Comparison of ENCODE assay signal across 1 cellular context in genomic region chr17:60525624-60526514, GRCh38.
TF ChIP-seq lines count a peak whose summit lies in the region.

Gene APPBP2 (minus strand): TSS chr17:60526242. CDS start chr17:60525931, 311 bp downstream.

TF ChIP-seq in WTC11, 78 proteins besides CTCF, POLR2A, EP300 and RAD21 (continued from another document):
- no peak for TF ChIP-seq ZNF138 (CRISPR knock-in tag; conservative IDR thresholded peaks at IDR 0.05)
- no peak for TF ChIP-seq E2F4 (CRISPR knock-in tag; IDR thresholded peaks at IDR 0.05; ENCODE audit: borderline replicate concordance, low read depth)
- TF ChIP-seq, protein P1, sequence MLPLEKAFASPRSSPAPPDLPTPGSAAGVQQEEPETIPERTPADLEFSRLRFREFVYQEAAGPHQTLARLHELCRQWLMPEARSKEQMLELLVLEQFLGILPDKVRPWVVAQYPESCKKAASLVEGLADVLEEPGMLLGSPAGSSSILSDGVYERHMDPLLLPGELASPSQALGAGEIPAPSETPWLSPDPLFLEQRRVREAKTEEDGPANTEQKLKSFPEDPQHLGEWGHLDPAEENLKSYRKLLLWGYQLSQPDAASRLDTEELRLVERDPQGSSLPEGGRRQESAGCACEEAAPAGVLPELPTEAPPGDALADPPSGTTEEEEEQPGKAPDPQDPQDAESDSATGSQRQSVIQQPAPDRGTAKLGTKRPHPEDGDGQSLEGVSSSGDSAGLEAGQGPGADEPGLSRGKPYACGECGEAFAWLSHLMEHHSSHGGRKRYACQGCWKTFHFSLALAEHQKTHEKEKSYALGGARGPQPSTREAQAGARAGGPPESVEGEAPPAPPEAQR (CRISPR knock-in tag; IDR thresholded peaks at IDR 0.05): no peak
- no peak for TF ChIP-seq ZNF396 (CRISPR knock-in tag; IDR thresholded peaks at IDR 0.05; ENCODE audit: borderline replicate concordance)
- no peak for TF ChIP-seq MXD4 (CRISPR knock-in tag; IDR thresholded peaks at IDR 0.05; ENCODE audit: borderline replicate concordance)
- 0 out of 2 replicates have a peak, but pooled peaks have one; percentile 18 for TF ChIP-seq NFE2L1 (CRISPR knock-in tag; IDR thresholded peaks at IDR 0.05)
- TF ChIP-seq ZNF121 (CRISPR knock-in tag; IDR thresholded peaks at IDR 0.05): no peak
- TF ChIP-seq ATF6 (CRISPR knock-in tag; IDR thresholded peaks at IDR 0.05): no peak
- TF ChIP-seq MAX (CRISPR knock-in tag; IDR thresholded peaks at IDR 0.05): peak; percentile 60
- TF ChIP-seq, protein P2, sequence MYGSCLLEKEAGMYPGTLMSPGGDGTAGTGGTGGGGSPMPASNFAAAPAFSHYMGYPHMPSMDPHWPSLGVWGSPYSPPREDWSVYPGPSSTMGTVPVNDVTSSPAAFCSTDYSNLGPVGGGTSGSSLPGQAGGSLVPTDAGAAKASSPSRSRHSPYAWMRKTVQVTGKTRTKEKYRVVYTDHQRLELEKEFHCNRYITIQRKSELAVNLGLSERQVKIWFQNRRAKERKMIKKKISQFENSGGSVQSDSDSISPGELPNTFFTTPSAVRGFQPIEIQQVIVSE (CRISPR knock-in tag; IDR thresholded peaks at IDR 0.05; ENCODE audit: borderline replicate concordance): no peak
- TF ChIP-seq GTF2I (CRISPR knock-in tag; conservative IDR thresholded peaks at IDR 0.05): no peak
- TF ChIP-seq NR2C2 (CRISPR knock-in tag; IDR thresholded peaks at IDR 0.05): no peak
- TF ChIP-seq, protein P3, sequence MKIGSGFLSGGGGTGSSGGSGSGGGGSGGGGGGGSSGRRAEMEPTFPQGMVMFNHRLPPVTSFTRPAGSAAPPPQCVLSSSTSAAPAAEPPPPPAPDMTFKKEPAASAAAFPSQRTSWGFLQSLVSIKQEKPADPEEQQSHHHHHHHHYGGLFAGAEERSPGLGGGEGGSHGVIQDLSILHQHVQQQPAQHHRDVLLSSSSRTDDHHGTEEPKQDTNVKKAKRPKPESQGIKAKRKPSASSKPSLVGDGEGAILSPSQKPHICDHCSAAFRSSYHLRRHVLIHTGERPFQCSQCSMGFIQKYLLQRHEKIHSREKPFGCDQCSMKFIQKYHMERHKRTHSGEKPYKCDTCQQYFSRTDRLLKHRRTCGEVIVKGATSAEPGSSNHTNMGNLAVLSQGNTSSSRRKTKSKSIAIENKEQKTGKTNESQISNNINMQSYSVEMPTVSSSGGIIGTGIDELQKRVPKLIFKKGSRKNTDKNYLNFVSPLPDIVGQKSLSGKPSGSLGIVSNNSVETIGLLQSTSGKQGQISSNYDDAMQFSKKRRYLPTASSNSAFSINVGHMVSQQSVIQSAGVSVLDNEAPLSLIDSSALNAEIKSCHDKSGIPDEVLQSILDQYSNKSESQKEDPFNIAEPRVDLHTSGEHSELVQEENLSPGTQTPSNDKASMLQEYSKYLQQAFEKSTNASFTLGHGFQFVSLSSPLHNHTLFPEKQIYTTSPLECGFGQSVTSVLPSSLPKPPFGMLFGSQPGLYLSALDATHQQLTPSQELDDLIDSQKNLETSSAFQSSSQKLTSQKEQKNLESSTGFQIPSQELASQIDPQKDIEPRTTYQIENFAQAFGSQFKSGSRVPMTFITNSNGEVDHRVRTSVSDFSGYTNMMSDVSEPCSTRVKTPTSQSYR (CRISPR knock-in tag; IDR thresholded peaks at IDR 0.05): no peak; the same call in 1 of the 2 replicates
- TF ChIP-seq ZNF425 (CRISPR knock-in tag; conservative IDR thresholded peaks at IDR 0.05): no peak
- peak; percentile 82 for TF ChIP-seq CREM (CRISPR knock-in tag; IDR thresholded peaks at IDR 0.05)
